1 cellular context compared by ENCODE assay signal in the genomic region with DNA sequence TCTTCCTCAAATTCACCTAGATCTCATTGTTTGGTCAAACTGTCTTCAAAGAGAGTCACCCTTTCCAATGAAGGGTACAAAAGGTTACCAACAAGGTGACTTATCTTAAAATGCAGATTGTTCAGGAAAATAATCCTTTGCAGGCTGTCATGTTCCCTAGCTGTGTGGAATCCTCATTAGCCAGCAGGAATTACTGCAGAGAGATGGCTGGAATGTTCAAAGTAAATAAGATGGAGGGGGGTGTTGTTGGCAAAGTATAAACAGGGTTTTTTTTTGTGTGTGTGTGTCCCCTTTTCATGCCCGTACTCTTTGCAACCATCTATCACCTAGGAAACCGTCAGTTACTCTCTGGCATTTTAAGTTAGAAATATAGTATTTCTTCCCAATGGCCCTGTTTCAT.
TF ChIP-seq lines count a peak whose summit lies in the region.

No MANE protein-coding gene starts in this region.

TF ChIP-seq in A549, 52 proteins besides CTCF, POLR2A, EP300 and RAD21 (continued from another document):
- TF ChIP-seq, protein P1, sequence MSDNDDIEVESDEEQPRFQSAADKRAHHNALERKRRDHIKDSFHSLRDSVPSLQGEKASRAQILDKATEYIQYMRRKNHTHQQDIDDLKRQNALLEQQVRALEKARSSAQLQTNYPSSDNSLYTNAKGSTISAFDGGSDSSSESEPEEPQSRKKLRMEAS (IDR thresholded peaks at IDR 0.05): no peak
- no peak for TF ChIP-seq NFE2L2 (conservative IDR thresholded peaks at IDR 0.05; ENCODE audit: low read length)
- TF ChIP-seq, protein P2, sequence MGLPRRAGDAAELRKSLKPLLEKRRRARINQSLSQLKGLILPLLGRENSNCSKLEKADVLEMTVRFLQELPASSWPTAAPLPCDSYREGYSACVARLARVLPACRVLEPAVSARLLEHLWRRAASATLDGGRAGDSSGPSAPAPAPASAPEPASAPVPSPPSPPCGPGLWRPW (IDR thresholded peaks at IDR 0.05): no peak
- no peak for TF ChIP-seq HOXA7 (CRISPR knock-in tag; IDR thresholded peaks at IDR 0.05)
TF ChIP-seq in A549: peak in this region for 2.
